ENCODE assay signal across 1 cellular context in the genomic region with DNA sequence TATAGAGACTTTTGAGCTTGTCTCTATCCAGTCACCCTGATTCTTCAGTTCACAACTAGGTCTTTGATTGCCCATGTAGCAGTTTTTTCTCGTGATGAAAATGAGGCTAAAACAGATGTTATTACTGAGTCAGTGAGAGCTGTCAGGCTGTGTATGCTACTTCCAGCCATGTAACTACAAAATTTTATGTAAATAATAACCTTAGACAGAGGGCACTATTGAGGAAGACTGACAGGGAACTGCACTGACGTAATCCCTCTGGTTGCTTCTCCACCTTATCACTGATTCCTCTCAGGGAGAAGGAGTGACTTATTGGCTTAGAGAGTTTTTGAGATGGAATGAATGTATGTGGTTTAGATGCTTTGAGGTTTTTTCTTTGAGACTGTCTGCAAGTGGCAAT.
TF ChIP-seq lines count a peak whose summit lies in the region.

No MANE protein-coding gene starts in this region.

TF ChIP-seq in K562, 482 proteins besides CTCF, POLR2A, EP300 and RAD21 (continued from another document and continues in another):
- TF ChIP-seq, protein P1, sequence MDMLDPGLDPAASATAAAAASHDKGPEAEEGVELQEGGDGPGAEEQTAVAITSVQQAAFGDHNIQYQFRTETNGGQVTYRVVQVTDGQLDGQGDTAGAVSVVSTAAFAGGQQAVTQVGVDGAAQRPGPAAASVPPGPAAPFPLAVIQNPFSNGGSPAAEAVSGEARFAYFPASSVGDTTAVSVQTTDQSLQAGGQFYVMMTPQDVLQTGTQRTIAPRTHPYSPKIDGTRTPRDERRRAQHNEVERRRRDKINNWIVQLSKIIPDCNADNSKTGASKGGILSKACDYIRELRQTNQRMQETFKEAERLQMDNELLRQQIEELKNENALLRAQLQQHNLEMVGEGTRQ (CRISPR knock-in tag; IDR thresholded peaks at IDR 0.05), result no peak
- TF ChIP-seq BCL6 (CRISPR knock-in tag; IDR thresholded peaks at IDR 0.05) (no peak), EWSR1 (IDR thresholded peaks at IDR 0.05; ENCODE audit: borderline replicate concordance, low read depth, partially characterized antibody) (no peak), RB1 (IDR thresholded peaks at IDR 0.05; ENCODE audit: low read depth) (no peak), MCM7 (IDR thresholded peaks at IDR 0.05) (no peak), JUND (IDR thresholded peaks at IDR 0.05; ENCODE audit: borderline replicate concordance, low read depth, low read length) (peak; percentile 83), JUND (tag; IDR thresholded peaks at IDR 0.05; ENCODE audit: borderline replicate concordance, low read depth, low read length) (peak; percentile 81; the same call in 2 of the 3 replicates), CTBP1 (IDR thresholded peaks at IDR 0.05; ENCODE audit: borderline replicate concordance) (peak; percentile 35; the same call in 1 of the 2 replicates), ZNF668 (CRISPR knock-in tag; IDR thresholded peaks at IDR 0.05) (no peak), EP400 (IDR thresholded peaks at IDR 0.05) (no peak), ZSCAN32 (CRISPR knock-in tag; IDR thresholded peaks at IDR 0.05) (no peak), ATF7 (IDR thresholded peaks at IDR 0.05) (peak; percentile 95), CEBPB (tag; IDR thresholded peaks at IDR 0.05) (0 out of 2 replicates have a peak, but pooled peaks have one; percentile 24), IFI16 (CRISPR knock-in tag; IDR thresholded peaks at IDR 0.05) (no peak), ZNF830 (CRISPR knock-in tag; IDR thresholded peaks at IDR 0.05) (no peak), CC2D1A (IDR thresholded peaks at IDR 0.05) (no peak), STAT5A (IDR thresholded peaks at IDR 0.05; ENCODE audit: borderline replicate concordance, low read length) (no peak), NFYB (IDR thresholded peaks at IDR 0.05; ENCODE audit: extremely low read depth, insufficient read length) (no peak), TFAM (CRISPR knock-in tag; conservative IDR thresholded peaks at IDR 0.05) (no peak)
- TF ChIP-seq, protein P2, sequence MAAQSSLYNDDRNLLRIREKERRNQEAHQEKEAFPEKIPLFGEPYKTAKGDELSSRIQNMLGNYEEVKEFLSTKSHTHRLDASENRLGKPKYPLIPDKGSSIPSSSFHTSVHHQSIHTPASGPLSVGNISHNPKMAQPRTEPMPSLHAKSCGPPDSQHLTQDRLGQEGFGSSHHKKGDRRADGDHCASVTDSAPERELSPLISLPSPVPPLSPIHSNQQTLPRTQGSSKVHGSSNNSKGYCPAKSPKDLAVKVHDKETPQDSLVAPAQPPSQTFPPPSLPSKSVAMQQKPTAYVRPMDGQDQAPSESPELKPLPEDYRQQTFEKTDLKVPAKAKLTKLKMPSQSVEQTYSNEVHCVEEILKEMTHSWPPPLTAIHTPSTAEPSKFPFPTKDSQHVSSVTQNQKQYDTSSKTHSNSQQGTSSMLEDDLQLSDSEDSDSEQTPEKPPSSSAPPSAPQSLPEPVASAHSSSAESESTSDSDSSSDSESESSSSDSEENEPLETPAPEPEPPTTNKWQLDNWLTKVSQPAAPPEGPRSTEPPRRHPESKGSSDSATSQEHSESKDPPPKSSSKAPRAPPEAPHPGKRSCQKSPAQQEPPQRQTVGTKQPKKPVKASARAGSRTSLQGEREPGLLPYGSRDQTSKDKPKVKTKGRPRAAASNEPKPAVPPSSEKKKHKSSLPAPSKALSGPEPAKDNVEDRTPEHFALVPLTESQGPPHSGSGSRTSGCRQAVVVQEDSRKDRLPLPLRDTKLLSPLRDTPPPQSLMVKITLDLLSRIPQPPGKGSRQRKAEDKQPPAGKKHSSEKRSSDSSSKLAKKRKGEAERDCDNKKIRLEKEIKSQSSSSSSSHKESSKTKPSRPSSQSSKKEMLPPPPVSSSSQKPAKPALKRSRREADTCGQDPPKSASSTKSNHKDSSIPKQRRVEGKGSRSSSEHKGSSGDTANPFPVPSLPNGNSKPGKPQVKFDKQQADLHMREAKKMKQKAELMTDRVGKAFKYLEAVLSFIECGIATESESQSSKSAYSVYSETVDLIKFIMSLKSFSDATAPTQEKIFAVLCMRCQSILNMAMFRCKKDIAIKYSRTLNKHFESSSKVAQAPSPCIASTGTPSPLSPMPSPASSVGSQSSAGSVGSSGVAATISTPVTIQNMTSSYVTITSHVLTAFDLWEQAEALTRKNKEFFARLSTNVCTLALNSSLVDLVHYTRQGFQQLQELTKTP (IDR thresholded peaks at IDR 0.05; ENCODE audit: low read depth in 1 of 2, partially characterized antibody in 2 of 2), result no peak
- TF ChIP-seq, protein P3, sequence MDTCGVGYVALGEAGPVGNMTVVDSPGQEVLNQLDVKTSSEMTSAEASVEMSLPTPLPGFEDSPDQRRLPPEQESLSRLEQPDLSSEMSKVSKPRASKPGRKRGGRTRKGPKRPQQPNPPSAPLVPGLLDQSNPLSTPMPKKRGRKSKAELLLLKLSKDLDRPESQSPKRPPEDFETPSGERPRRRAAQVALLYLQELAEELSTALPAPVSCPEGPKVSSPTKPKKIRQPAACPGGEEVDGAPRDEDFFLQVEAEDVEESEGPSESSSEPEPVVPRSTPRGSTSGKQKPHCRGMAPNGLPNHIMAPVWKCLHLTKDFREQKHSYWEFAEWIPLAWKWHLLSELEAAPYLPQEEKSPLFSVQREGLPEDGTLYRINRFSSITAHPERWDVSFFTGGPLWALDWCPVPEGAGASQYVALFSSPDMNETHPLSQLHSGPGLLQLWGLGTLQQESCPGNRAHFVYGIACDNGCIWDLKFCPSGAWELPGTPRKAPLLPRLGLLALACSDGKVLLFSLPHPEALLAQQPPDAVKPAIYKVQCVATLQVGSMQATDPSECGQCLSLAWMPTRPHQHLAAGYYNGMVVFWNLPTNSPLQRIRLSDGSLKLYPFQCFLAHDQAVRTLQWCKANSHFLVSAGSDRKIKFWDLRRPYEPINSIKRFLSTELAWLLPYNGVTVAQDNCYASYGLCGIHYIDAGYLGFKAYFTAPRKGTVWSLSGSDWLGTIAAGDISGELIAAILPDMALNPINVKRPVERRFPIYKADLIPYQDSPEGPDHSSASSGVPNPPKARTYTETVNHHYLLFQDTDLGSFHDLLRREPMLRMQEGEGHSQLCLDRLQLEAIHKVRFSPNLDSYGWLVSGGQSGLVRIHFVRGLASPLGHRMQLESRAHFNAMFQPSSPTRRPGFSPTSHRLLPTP (IDR thresholded peaks at IDR 0.05; ENCODE audit: borderline replicate concordance, extremely low read depth, insufficient read length), result no peak
- TF ChIP-seq, protein P4, sequence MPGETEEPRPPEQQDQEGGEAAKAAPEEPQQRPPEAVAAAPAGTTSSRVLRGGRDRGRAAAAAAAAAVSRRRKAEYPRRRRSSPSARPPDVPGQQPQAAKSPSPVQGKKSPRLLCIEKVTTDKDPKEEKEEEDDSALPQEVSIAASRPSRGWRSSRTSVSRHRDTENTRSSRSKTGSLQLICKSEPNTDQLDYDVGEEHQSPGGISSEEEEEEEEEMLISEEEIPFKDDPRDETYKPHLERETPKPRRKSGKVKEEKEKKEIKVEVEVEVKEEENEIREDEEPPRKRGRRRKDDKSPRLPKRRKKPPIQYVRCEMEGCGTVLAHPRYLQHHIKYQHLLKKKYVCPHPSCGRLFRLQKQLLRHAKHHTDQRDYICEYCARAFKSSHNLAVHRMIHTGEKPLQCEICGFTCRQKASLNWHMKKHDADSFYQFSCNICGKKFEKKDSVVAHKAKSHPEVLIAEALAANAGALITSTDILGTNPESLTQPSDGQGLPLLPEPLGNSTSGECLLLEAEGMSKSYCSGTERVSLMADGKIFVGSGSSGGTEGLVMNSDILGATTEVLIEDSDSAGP (CRISPR knock-in tag; IDR thresholded peaks at IDR 0.05), result no peak
- TF ChIP-seq, protein P5, sequence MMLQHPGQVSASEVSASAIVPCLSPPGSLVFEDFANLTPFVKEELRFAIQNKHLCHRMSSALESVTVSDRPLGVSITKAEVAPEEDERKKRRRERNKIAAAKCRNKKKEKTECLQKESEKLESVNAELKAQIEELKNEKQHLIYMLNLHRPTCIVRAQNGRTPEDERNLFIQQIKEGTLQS (IDR thresholded peaks at IDR 0.05), result peak; percentile 68; the same call in 1 of the 2 replicates
- TF ChIP-seq, protein P5 (CRISPR knock-in tag; conservative IDR thresholded peaks at IDR 0.05), result no peak
- TF ChIP-seq, protein P6, sequence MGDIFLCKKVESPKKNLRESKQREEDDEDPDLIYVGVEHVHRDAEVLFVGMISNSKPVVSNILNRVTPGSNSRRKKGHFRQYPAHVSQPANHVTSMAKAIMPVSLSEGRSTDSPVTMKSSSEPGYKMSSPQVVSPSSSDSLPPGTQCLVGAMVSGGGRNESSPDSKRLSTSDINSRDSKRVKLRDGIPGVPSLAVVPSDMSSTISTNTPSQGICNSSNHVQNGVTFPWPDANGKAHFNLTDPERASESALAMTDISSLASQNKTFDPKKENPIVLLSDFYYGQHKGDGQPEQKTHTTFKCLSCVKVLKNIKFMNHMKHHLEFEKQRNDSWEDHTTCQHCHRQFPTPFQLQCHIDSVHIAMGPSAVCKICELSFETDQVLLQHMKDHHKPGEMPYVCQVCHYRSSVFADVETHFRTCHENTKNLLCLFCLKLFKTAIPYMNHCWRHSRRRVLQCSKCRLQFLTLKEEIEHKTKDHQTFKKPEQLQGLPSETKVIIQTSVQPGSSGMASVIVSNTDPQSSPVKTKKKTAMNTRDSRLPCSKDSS (IDR thresholded peaks at IDR 0.05; ENCODE audit: low read depth, partially characterized antibody), result no peak
- TF ChIP-seq, protein P7, sequence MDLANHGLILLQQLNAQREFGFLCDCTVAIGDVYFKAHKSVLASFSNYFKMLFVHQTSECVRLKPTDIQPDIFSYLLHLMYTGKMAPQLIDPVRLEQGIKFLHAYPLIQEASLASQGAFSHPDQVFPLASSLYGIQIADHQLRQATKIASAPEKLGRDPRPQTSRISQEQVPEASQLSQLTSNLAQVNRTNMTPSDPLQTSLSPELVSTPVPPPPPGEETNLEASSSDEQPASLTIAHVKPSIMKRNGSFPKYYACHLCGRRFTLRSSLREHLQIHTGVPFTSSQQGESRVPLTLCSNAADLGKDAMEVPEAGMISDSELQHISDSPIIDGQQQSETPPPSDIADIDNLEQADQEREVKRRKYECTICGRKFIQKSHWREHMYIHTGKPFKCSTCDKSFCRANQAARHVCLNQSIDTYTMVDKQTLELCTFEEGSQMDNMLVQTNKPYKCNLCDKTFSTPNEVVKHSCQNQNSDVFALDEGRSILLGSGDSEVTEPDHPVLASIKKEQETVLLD (IDR thresholded peaks at IDR 0.05), result no peak
- TF ChIP-seq, protein P8, sequence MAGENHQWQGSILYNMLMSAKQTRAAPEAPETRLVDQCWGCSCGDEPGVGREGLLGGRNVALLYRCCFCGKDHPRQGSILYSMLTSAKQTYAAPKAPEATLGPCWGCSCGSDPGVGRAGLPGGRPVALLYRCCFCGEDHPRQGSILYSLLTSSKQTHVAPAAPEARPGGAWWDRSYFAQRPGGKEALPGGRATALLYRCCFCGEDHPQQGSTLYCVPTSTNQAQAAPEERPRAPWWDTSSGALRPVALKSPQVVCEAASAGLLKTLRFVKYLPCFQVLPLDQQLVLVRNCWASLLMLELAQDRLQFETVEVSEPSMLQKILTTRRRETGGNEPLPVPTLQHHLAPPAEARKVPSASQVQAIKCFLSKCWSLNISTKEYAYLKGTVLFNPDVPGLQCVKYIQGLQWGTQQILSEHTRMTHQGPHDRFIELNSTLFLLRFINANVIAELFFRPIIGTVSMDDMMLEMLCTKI (IDR thresholded peaks at IDR 0.05; ENCODE audit: partially characterized antibody), result no peak
- TF ChIP-seq, protein P9, sequence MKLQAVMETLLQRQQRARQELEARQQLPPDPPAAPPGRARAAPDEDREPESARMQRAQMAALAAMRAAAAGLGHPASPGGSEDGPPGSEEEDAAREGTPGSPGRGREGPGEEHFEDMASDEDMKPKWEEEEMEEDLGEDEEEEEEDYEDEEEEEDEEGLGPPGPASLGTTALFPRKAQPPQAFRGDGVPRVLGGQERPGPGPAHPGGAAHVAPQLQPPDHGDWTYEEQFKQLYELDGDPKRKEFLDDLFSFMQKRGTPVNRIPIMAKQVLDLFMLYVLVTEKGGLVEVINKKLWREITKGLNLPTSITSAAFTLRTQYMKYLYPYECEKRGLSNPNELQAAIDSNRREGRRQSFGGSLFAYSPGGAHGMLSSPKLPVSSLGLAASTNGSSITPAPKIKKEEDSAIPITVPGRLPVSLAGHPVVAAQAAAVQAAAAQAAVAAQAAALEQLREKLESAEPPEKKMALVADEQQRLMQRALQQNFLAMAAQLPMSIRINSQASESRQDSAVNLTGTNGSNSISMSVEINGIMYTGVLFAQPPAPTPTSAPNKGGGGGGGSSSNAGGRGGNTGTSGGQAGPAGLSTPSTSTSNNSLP (IDR thresholded peaks at IDR 0.05; ENCODE audit: borderline replicate concordance, low read depth, low read length), result no peak
- TF ChIP-seq, protein P10, sequence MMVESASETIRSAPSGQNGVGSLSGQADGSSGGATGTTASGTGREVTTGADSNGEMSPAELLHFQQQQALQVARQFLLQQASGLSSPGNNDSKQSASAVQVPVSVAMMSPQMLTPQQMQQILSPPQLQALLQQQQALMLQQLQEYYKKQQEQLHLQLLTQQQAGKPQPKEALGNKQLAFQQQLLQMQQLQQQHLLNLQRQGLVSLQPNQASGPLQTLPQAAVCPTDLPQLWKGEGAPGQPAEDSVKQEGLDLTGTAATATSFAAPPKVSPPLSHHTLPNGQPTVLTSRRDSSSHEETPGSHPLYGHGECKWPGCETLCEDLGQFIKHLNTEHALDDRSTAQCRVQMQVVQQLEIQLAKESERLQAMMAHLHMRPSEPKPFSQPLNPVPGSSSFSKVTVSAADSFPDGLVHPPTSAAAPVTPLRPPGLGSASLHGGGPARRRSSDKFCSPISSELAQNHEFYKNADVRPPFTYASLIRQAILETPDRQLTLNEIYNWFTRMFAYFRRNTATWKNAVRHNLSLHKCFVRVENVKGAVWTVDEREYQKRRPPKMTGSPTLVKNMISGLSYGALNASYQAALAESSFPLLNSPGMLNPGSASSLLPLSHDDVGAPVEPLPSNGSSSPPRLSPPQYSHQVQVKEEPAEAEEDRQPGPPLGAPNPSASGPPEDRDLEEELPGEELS (CRISPR knock-in tag; IDR thresholded peaks at IDR 0.05; ENCODE audit: borderline replicate concordance), result no peak
- TF ChIP-seq, protein P11, sequence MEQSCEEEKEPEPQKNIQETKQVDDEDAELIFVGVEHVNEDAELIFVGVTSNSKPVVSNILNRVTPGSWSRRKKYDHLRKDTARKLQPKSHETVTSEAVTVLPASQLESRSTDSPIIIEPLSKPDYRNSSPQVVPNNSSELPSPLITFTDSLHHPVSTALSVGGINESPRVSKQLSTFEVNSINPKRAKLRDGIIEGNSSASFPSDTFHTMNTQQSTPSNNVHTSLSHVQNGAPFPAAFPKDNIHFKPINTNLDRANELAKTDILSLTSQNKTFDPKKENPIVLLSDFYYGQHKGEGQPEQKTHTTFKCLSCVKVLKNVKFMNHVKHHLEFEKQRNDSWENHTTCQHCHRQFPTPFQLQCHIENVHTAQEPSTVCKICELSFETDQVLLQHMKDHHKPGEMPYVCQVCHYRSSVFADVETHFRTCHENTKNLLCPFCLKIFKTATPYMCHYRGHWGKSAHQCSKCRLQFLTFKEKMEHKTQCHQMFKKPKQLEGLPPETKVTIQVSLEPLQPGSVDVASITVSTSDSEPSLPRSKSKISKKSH (CRISPR knock-in tag; IDR thresholded peaks at IDR 0.05), result no peak
